Comparison of ENCODE assay signal across 8 cellular contexts in the genomic region with DNA sequence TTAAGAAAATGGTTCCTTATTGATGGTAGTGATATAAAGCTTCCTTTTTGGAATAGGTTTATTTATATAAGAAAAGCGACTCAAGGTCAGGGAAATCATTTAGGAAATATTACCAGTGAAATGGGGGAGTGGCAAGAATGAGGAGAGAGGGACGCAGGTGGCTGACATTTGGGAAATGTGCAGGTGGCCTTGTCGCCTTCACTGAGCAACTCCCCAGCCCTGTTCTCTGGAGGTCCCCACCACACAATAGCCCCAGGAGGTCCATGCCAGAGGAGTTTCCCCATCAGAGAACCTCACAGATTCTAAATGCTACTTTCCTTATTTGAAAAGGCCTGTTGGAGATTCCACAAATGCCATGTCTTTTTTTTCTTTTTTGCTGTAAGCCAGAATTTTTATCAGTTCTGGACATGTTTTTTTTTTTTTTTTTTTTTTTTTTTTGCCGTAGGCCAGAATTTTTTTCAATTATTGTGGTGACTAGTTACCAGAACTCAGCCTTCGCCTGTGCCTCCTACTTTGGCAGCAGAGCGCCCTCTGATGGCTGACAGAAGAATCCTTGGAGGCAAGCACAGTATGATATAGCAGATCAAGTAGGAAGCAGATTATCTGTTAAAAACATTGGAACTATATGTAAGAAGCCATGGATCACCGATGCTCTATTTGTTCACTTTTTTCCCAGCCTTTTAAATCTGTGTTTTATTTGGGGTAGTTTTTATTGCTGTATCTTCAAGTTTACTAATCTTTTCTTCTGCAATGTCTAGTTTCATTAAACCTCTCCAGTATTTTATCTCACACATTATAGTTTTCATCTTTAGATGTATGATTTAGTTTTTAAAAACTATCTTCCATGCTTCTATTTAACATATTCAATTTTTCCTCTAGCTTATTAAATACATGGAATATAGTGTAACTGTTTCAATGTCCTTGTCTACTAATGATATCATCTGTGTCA. TPM values are rescaled to one million over a fixed set of nuclear protein-coding genes. Genes with fewer than 3 reads are reported as not detected.
DNase-seq lines count a peak whose midpoint lies in the region; ATAC-seq lines count a peak whose summit lies in the region.

No MANE protein-coding gene starts in this region.

- no peak overlapping the region for H3K4me3 Mint-ChIP-seq in T-cell

- no peak overlapping the region for H3K27ac Mint-ChIP-seq in T-cell

- peak; percentile 66 for DNase-seq in CD1c-positive myeloid dendritic cell (ENCODE audit: extremely low spot score)
- peak; percentile 61 for DNase-seq in NCI-H1092 treated with DMSO at 0.1 percent for 48 hours (lab: John Stamatoyannopoulos, UW)
- peak in 32 of 34 experiments; percentile 8 to 68 (median 50) for DNase-seq in T-cell
- peak in 38 of 58 donors; percentile 2 to 71 (median 48) for DNase-seq in anterior cingulate cortex (lab: John Stamatoyannopoulos, UW)
- DNase-seq in hepatic stellate cell (ENCODE audit: low spot score) = peak; percentile 16
- DNase-seq in stimulated activated CD4-positive, alpha-beta T cell treated with anti-CD3 and anti-CD28 coated beads, Interleukin-12 subunit alpha, Interleukin-12 subunit beta, amount 100 ng/mL, for 48 hours (ENCODE audit: low read depth in 2 of 3, low spot score in 1 of 3) = peak; percentile 34 to 49 (median 43)

- H3K36me3 Mint-ChIP-seq in T-cell = no peaks in the 10 kb centered on the region

- ATAC-seq in GM21515 (IDR thresholded peaks at IDR 0.05; ENCODE audit: unreplicated experiment) (peak; percentile 67), T-cell (replicated peaks in 1 of 4) (peak in 3 of 4 experiments; percentile 70 to 84 (median 75)), HG03520 (IDR thresholded peaks at IDR 0.05; ENCODE audit: unreplicated experiment) (no peak)

- CTCF ChIA-PET in T-cell (lab: Charles Lee) = interaction anchor here (0.6 to 2.7 kb wide), 28 partner anchors 8 to 1744 kb away, joined by 3 to 15 read pairs (median 5); partner anchors contain the start of gene TCTN3 (in 1 of the 2)

- H3K4me1 Mint-ChIP-seq in T-cell = peaks cover 0 to 3% (median 2%) of the 10 kb centered on the region in 3 donors

- no peaks in the 10 kb centered on the region for H3K9me3 Mint-ChIP-seq in T-cell

- POLR2A ChIA-PET in T-cell (lab: Charles Lee) = interaction anchor here (0.6 kb wide), 4 partner anchors 11 to 244 kb away, joined by 3 to 8 read pairs (median 7); no protein-coding TSS in a partner anchor

- peaks cover 2 to 8% of the 10 kb centered on the region in 2 donors for H3K27me3 Mint-ChIP-seq in T-cell

RNA-seq across cellular contexts. Expression of gene OPALIN, which starts 18.6 kb away (rescaled TPM):
- total RNA-seq in T-cell = not detected

RNA-seq across cellular contexts. Expression of gene DNTT, which starts 36.0 kb away (rescaled TPM):
- total RNA-seq in T-cell = under 1 TPM in 3 of 5 donors, not detected in 2; 0.13 to 0.38 (median 0.30) TPM

Comparison
In these comparisons a context has a peak if more than half of its experiments do, and no peak if none do; other contexts are left out.
1. DNase-seq: peak in every context shown above with its lines; median percentile 66 in CD1c-positive myeloid dendritic cell; 61 in NCI-H1092 treated with DMSO at 0.1 percent for 48 hours; 50 in T-cell; 48 in anterior cingulate cortex; 43 in stimulated activated CD4-positive, alpha-beta T cell treated with anti-CD3 and anti-CD28 coated beads, Interleukin-12 subunit alpha, Interleukin-12 subunit beta, amount 100 ng/mL, for 48 hours; 16 in hepatic stellate cell.